1 cellular context compared by ENCODE assay signal in the genomic region with DNA sequence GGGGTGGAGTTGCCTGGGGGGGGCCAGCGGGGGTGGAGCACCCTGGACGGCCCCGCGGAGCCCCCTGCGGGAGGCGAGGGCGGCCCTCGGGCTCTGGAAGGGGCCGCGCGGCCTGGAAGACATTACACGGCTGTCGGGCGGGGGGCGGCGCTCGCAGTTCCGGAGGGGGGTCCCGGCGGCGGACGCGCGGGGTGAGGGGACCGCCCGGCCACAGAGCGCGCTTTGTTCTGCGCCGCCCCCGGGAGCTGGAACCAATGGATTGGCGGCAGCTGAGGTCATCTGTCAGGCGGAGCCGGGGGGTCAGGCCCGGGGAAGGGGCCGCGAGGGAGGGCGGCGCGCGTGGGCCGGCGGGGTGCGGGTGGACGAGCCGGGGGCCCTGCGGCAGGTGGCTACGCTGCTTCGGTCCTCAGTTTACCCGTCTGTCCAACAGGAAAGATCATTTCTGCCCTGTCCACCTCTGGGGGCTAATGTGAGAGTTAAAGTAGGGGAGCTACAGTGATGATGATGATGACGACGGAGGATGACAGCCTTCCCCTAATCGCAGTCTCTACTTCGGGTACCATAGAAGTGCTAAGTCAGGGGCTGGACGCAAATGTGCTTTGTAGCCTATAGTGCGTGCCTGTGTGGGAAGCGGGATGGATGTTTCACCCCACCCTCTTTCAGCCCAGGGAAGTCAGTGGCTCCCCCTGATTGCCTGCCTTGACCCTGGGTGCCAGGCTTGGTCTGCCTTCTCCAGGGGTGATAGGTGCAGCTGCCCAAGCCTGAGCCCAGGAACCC.
TF ChIP-seq lines count a peak whose summit lies in the region.

No MANE protein-coding gene starts in this region.

TF ChIP-seq in HepG2, 621 proteins besides CTCF, POLR2A, EP300 and RAD21 (continued from another document and continues in another):
- TF ChIP-seq ZBTB40 (IDR thresholded peaks at IDR 0.05) (no peak), ZBTB40 (CRISPR knock-in tag; IDR thresholded peaks at IDR 0.05) (no peak), SOX5 (CRISPR knock-in tag; IDR thresholded peaks at IDR 0.05; ENCODE audit: borderline replicate concordance) (peak; percentile 58; the same call in 1 of the 2 replicates), ZNF589 (CRISPR knock-in tag; conservative IDR thresholded peaks at IDR 0.05) (no peak), ZBTB42 (CRISPR knock-in tag; IDR thresholded peaks at IDR 0.05) (no peak), MAX (IDR thresholded peaks at IDR 0.05) (peak; percentile 38; the same call in 1 of the 2 replicates), MAFF (IDR thresholded peaks at IDR 0.05; ENCODE audit: low read depth, low read length) (peak; percentile 52), CHD4 (IDR thresholded peaks at IDR 0.05; ENCODE audit: borderline replicate concordance, low read length) (peak; percentile 70; the same call in 1 of the 2 replicates), BRCA1 (CRISPR knock-in tag; IDR thresholded peaks at IDR 0.05) (peak; percentile 87), ZNF232 (CRISPR knock-in tag; IDR thresholded peaks at IDR 0.05; ENCODE audit: borderline replicate concordance) (no peak), MXD3 (CRISPR knock-in tag; IDR thresholded peaks at IDR 0.05) (peak; percentile 77), ZNF678 (CRISPR knock-in tag; IDR thresholded peaks at IDR 0.05) (0 out of 2 replicates have a peak, but pooled peaks have one; percentile 40), ZNF564 (CRISPR knock-in tag; IDR thresholded peaks at IDR 0.05) (peak; percentile 92; the same call in 1 of the 2 replicates), ZSCAN29 (CRISPR knock-in tag; conservative IDR thresholded peaks at IDR 0.05) (no peak), THAP11 (CRISPR knock-in tag; IDR thresholded peaks at IDR 0.05) (peak; percentile 70; the same call in 1 of the 2 replicates), ZNF768 (CRISPR knock-in tag; IDR thresholded peaks at IDR 0.05) (peak; percentile 43; the same call in 1 of the 2 replicates), SIN3A (IDR thresholded peaks at IDR 0.05; ENCODE audit: borderline replicate concordance, low read depth, low read length) (peak; percentile 61; the same call in 1 of the 2 replicates), ZFAT (CRISPR knock-in tag; conservative IDR thresholded peaks at IDR 0.05) (no peak), HMGXB4 (CRISPR knock-in tag; IDR thresholded peaks at IDR 0.05; ENCODE audit: borderline replicate concordance in 1 of 2, low read depth in 1 of 2) (peak in 1 of 2 experiments; percentile 63; a peak in 2 of 4 replicates), ZNF770 (CRISPR knock-in tag; IDR thresholded peaks at IDR 0.05) (peak; percentile 55; the same call in 1 of the 2 replicates), TOE1 (CRISPR knock-in tag; IDR thresholded peaks at IDR 0.05) (no peak), FOXA3 (CRISPR knock-in tag; IDR thresholded peaks at IDR 0.05) (peak; percentile 51; the same call in 1 of the 2 replicates)
- TF ChIP-seq, protein P1, sequence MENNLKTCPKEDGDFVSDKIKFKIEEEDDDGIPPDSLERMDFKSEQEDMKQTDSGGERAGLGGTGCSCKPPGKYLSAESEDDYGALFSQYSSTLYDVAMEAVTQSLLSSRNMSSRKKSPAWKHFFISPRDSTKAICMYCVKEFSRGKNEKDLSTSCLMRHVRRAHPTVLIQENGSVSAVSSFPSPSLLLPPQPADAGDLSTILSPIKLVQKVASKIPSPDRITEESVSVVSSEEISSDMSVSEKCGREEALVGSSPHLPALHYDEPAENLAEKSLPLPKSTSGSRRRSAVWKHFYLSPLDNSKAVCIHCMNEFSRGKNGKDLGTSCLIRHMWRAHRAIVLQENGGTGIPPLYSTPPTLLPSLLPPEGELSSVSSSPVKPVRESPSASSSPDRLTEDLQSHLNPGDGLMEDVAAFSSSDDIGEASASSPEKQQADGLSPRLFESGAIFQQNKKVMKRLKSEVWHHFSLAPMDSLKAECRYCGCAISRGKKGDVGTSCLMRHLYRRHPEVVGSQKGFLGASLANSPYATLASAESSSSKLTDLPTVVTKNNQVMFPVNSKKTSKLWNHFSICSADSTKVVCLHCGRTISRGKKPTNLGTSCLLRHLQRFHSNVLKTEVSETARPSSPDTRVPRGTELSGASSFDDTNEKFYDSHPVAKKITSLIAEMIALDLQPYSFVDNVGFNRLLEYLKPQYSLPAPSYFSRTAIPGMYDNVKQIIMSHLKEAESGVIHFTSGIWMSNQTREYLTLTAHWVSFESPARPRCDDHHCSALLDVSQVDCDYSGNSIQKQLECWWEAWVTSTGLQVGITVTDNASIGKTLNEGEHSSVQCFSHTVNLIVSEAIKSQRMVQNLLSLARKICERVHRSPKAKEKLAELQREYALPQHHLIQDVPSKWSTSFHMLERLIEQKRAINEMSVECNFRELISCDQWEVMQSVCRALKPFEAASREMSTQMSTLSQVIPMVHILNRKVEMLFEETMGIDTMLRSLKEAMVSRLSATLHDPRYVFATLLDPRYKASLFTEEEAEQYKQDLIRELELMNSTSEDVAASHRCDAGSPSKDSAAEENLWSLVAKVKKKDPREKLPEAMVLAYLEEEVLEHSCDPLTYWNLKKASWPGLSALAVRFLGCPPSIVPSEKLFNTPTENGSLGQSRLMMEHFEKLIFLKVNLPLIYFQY (CRISPR knock-in tag; IDR thresholded peaks at IDR 0.05; ENCODE audit: borderline replicate concordance) = 0 out of 2 replicates have a peak, but pooled peaks have one; percentile 51
- TF ChIP-seq, protein P2, sequence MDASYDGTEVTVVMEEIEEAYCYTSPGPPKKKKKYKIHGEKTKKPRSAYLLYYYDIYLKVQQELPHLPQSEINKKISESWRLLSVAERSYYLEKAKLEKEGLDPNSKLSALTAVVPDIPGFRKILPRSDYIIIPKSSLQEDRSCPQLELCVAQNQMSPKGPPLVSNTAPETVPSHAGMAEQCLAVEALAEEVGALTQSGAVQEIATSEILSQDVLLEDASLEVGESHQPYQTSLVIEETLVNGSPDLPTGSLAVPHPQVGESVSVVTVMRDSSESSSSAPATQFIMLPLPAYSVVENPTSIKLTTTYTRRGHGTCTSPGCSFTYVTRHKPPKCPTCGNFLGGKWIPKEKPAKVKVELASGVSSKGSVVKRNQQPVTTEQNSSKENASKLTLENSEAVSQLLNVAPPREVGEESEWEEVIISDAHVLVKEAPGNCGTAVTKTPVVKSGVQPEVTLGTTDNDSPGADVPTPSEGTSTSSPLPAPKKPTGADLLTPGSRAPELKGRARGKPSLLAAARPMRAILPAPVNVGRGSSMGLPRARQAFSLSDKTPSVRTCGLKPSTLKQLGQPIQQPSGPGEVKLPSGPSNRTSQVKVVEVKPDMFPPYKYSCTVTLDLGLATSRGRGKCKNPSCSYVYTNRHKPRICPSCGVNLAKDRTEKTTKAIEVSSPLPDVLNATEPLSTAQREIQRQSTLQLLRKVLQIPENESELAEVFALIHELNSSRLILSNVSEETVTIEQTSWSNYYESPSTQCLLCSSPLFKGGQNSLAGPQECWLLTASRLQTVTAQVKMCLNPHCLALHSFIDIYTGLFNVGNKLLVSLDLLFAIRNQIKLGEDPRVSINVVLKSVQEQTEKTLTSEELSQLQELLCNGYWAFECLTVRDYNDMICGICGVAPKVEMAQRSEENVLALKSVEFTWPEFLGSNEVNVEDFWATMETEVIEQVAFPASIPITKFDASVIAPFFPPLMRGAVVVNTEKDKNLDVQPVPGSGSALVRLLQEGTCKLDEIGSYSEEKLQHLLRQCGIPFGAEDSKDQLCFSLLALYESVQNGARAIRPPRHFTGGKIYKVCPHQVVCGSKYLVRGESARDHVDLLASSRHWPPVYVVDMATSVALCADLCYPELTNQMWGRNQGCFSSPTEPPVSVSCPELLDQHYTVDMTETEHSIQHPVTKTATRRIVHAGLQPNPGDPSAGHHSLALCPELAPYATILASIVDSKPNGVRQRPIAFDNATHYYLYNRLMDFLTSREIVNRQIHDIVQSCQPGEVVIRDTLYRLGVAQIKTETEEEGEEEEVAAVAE (CRISPR knock-in tag; IDR thresholded peaks at IDR 0.05; ENCODE audit: borderline replicate concordance) = no peak
